Comparison of ENCODE assay signal across 2 cellular contexts in genomic region chrX:153832732-153833131, GRCh38.
TF ChIP-seq lines count a peak whose summit lies in the region.

No MANE protein-coding gene starts in this region.

TF ChIP-seq in A549, 52 proteins besides CTCF, POLR2A, EP300 and RAD21:
- peak; percentile 63; the same call in 1 of the 2 replicates for TF ChIP-seq REST (IDR thresholded peaks at IDR 0.05)
- no peak for TF ChIP-seq EHMT2 (IDR thresholded peaks at IDR 0.05; ENCODE audit: low read depth)

TF ChIP-seq in K562, 482 proteins besides CTCF, POLR2A, EP300 and RAD21:
- TF ChIP-seq MEF2A (IDR thresholded peaks at IDR 0.05; ENCODE audit: control insufficient read depth, low read depth, low read length) (no peak), SRSF3 (IDR thresholded peaks at IDR 0.05; ENCODE audit: insufficient read depth, low read length) (no peak), NRF1 (conservative IDR thresholded peaks at IDR 0.05 in 1 of 2, IDR thresholded peaks at IDR 0.05 in 1 of 2) (no peak), MIER1 (IDR thresholded peaks at IDR 0.05; ENCODE audit: low read depth) (peak; percentile 71; the same call in 1 of the 2 replicates), ZNF134 (CRISPR knock-in tag; conservative IDR thresholded peaks at IDR 0.05) (no peak), KAT8 (IDR thresholded peaks at IDR 0.05; ENCODE audit: low read depth) (no peak), DMBX1 (CRISPR knock-in tag; IDR thresholded peaks at IDR 0.05; ENCODE audit: borderline replicate concordance) (no peak), NR2F6 (CRISPR knock-in tag; IDR thresholded peaks at IDR 0.05) (no peak), BDP1 (IDR thresholded peaks at IDR 0.05; ENCODE audit: insufficient read depth, insufficient read length) (no peak), NCOA1 (IDR thresholded peaks at IDR 0.05; ENCODE audit: low read depth) (no peak), MTA1 (IDR thresholded peaks at IDR 0.05; ENCODE audit: borderline replicate concordance) (no peak), REST (CRISPR knock-in tag; IDR thresholded peaks at IDR 0.05; ENCODE audit: low read depth) (0 out of 2 replicates have a peak, but pooled peaks have one; percentile 44), ZNF511 (CRISPR knock-in tag; IDR thresholded peaks at IDR 0.05) (no peak), ELK3 (CRISPR knock-in tag; IDR thresholded peaks at IDR 0.05) (no peak), NCOR1 (IDR thresholded peaks at IDR 0.05) (no peak), MECOM (CRISPR knock-in tag; IDR thresholded peaks at IDR 0.05) (no peak), RFX7 (CRISPR knock-in tag; IDR thresholded peaks at IDR 0.05) (no peak), KLF6 (CRISPR knock-in tag; IDR thresholded peaks at IDR 0.05; ENCODE audit: borderline replicate concordance) (no peak)
